Comparison of ENCODE assay signal across 11 cellular contexts in the genomic region with DNA sequence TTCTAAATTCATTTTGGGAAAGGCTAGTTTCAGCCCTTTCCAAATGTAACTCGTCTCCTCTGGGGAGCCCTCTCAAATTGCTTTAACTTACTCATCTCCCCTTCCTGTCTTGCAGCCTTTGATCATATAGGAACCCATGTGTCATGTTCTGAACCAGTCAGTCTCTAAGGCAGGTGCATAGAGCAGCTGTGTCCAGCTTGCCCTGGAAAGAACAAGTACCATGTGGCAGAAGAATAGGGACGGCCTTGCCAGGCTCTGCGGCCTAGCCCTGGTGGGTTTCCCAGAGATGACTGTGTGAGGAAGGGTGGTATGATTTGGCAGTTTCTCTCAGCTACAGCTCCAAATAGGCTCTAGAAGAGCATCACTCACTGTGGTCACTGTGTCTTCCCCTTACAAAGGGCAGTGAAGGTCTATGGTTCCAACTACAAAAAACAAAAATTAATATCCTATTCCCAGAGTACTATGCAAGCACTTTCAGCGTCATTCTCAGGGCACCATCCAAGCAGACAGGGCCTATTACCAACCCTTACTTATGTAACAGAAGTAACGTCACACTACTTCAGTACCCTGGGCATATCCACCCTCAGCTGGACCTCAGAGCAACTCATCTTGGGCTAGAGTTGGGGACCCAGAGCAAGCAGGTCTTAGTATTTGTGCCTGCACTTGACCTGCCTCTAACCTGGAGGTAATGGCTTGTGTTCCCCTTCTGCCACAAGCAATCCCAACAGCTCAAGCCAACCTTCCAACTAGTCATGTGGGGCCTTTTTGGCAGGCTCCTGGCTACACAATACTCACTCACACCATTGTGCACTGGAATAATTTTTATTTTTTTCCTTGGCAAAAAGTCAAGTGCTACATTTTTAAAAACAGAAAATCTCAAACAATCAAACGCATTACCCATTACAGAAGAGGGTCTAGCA. TPM values are rescaled to one million over a fixed set of nuclear protein-coding genes. Genes with fewer than 3 reads are reported as not detected.
A peak's percentile ranks its signal among the peaks of the same experiment; 100 is the strongest.
DNase-seq lines count a peak whose midpoint lies in the region; ATAC-seq and TF ChIP-seq lines count a peak whose summit lies in the region.
"Had no signal": no experiment of that assay in that cellular context is flagged by ENCODE, and none has a peak within 500 bp of the region (broad histone marks: within the 10 kb centered on the region; RNA-seq: fewer than 3 reads in every experiment).

No MANE protein-coding gene starts in this region.

- H3K4me1 ChIP-seq in psoas muscle, result peaks cover 31% of the 10 kb centered on the region

- no peaks in the 10 kb centered on the region for H3K27me3 ChIP-seq in psoas muscle (ENCODE audit: insufficient read depth in 3 of 3, low read length in 2 of 3)
- no peaks in the 10 kb centered on the region for H3K27me3 ChIP-seq in H7 (ENCODE audit: control insufficient read depth, insufficient read depth, low read length)
- H3K27me3 ChIP-seq in WERI-Rb-1 (ENCODE audit: insufficient read depth, low read depth, severe bottlenecking), result no peaks in the 10 kb centered on the region

- TF ChIP-seq CTCF in psoas muscle (IDR thresholded peaks at IDR 0.05) (no peak), WERI-Rb-1 (IDR thresholded peaks at IDR 0.05; ENCODE audit: low read depth, low read length) (no peak)

- 32 to 59% (median 38%) methylated on average over 6 of the region's 6 CpGs for WGBS in psoas muscle, 3 donors

- intact Hi-C loops in head of caudate nucleus (cut with DNase I), result no loop called here
- intact Hi-C loops in psoas muscle (cut with DNase I), result loop anchor here in 1 of 2 donors (5.0 kb wide), 1 partner anchor 39 kb away; a partner anchor contains a TSS

- peak overlapping the region; percentile 83 for H3K27ac ChIP-seq in psoas muscle
- H3K27ac ChIP-seq in WERI-Rb-1, result no peak overlapping the region

- ATAC-seq in psoas muscle (peak; percentile 59 to 75 (median 72)), left lobe of liver (no peak)
- ATAC-seq: stimulated activated memory B cell treated with anti-CD40 and anti-IgM and Interleukin-4, amounts not matched to agents 10 μg/mL and 1 μg/mL and 100 μg/mL, for 72 hours had no signal

- H3K4me3 ChIP-seq in psoas muscle (no peak overlapping the region), H7 (ENCODE audit: insufficient read depth, low read depth, low read length) (no peak overlapping the region), WERI-Rb-1 (ENCODE audit: low read depth, low read length) (no peak overlapping the region)

- no peaks in the 10 kb centered on the region for H3K9me3 ChIP-seq in psoas muscle
- no peaks in the 10 kb centered on the region for H3K9me3 ChIP-seq in WERI-Rb-1 (ENCODE audit: severe bottlenecking)

- H3K36me3 ChIP-seq in psoas muscle (ENCODE audit: insufficient read depth in 1 of 2, low read depth in 1 of 2) (peaks cover 3 to 53% of the 10 kb centered on the region in 2 donors), H7 (replicated peaks; ENCODE audit: control insufficient read depth, insufficient read depth, low read length) (peaks cover 31% of the 10 kb centered on the region), WERI-Rb-1 (peaks cover 45% of the 10 kb centered on the region)

- peak; percentile 52 for DNase-seq in Ammon's horn (ENCODE audit: low spot score)
- DNase-seq in RKO (ENCODE audit: low spot score), result peak; percentile 73
- peak in 37 of 42 donors; percentile 13 to 73 (median 32) for DNase-seq in head of caudate nucleus
- DNase-seq in psoas muscle, result peak in 1 of 2 donors; percentile 17
- DNase-seq in H7, result no peak
- no peak for DNase-seq in left lobe of liver (ENCODE audit: low spot score)
- DNase-seq in WERI-Rb-1, result no peak
- no peak for DNase-seq in KG1 (lab: John Stamatoyannopoulos, UW)
- DNase-seq: AML-193, NCI-H187 treated with DMSO at 0.1 percent for 48 hours had no signal

RNA-seq across cellular contexts. Expression of a gene that starts 37.2 kb away (rescaled TPM):
- total RNA-seq in psoas muscle, result 10 to 100 TPM; 31.5 to 46.3 (median 44.2) TPM
- polyA plus RNA-seq in psoas muscle, result 10 to 100 TPM; 14.4 to 18.7 (median 18.1) TPM
- total RNA-seq in H7 (2014; rRNA removed; shearing (Covaris generic)), result 20.8 and 24.8 TPM in 2 replicates
- 10.8 TPM for total RNA-seq in left lobe of liver

RNA-seq across cellular contexts. Expression of a gene that starts 40.7 kb away (rescaled TPM):
- total RNA-seq in psoas muscle, result 10 to 100 TPM; 18.0 to 27.1 (median 23.3) TPM
- 10 to 100 TPM; 15.8 to 38.0 (median 18.1) TPM for polyA plus RNA-seq in psoas muscle
- 31.1 and 32.5 TPM in 2 replicates for total RNA-seq in H7 (2014; rRNA removed; shearing (Covaris generic))
- total RNA-seq in left lobe of liver, result 14.4 TPM

Comparison
In these comparisons a context has a peak if more than half of its experiments do, and no peak if none do; other contexts are left out.
1. DNase-seq: peak in Ammon's horn (single experiment), RKO (single experiment) and head of caudate nucleus (37 of 42); none in H7 (single experiment), left lobe of liver (single experiment), WERI-Rb-1 (single experiment) and KG1 (single experiment).